Comparison of ENCODE assay signal across 15 cellular contexts in the genomic region with DNA sequence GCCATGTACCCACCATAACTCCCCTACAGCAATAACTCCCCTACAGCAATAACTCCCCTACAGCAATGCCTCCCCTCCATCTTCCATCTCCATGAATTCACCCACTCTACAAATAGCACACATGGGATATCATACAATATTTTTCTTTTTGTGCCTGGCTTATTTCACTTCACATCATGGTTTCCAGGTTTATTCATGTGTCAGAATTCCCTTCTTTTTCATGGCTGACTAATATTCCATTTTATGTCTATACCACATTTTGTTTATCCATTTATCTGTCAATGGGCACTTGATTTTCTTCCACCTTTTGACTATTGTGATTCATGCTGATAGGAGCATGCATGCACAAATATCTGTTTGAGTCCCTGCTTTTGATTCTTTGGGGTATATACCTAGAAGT.
DNase-seq lines count a peak whose midpoint lies in the region; TF ChIP-seq lines count a peak whose summit lies in the region.
"Had no signal": no experiment of that assay in that cellular context is flagged by ENCODE, and none has a peak within 500 bp of the region (broad histone marks: within the 10 kb centered on the region; RNA-seq: fewer than 3 reads in every experiment).

No MANE protein-coding gene starts in this region.

- H3K27me3 ChIP-seq in left ventricle myocardium inferior (ENCODE audit: low read depth): no peaks in the 10 kb centered on the region
- H3K27me3 ChIP-seq in Loucy (ENCODE audit: insufficient read depth, low read length, poor library complexity, severe bottlenecking): no peaks in the 10 kb centered on the region
- H3K27me3 ChIP-seq in esophagus muscularis mucosa: no peaks in the 10 kb centered on the region
- no peaks in the 10 kb centered on the region for H3K27me3 ChIP-seq in skeletal muscle tissue (ENCODE audit: control insufficient read depth in 3 of 3, insufficient read depth in 3 of 3, low read length in 3 of 3)

- no peak overlapping the region for H3K4me3 ChIP-seq in left ventricle myocardium inferior
- no peak overlapping the region for H3K4me3 ChIP-seq in Loucy (ENCODE audit: low read length, poor library complexity, severe bottlenecking)
- no peak overlapping the region for H3K4me3 ChIP-seq in esophagus muscularis mucosa
- no peak overlapping the region for H3K4me3 ChIP-seq in skeletal muscle tissue (ENCODE audit: low read length in 3 of 3)
- H3K4me3 ChIP-seq: GM23338 had no signal

- no peak for TF ChIP-seq EP300 in esophagus muscularis mucosa (IDR thresholded peaks at IDR 0.05)

- peak overlapping the region; percentile 21 for H3K4me2 ChIP-seq in Loucy (ENCODE audit: low read depth, low read length, poor library complexity, severe bottlenecking)
- H3K4me2 ChIP-seq: GM23338 had no signal

- H3K9me2 ChIP-seq in Loucy (replicated peaks; ENCODE audit: low read depth, low read length): no peaks in the 10 kb centered on the region

- DNase-seq in left ventricle myocardium inferior: no peak
- no peak for DNase-seq in cardiac septum (ENCODE audit: low spot score)
- no peak for DNase-seq in esophagus muscularis mucosa (ENCODE audit: extremely low spot score)
- DNase-seq in NCI-H2196 (lab: John Stamatoyannopoulos, UW; ENCODE audit: unreplicated experiment): no peak
- no peak for DNase-seq in activated naive CD4-positive, alpha-beta T cell treated with anti-CD3 and anti-CD28 coated beads, Interleukin-2, amount 50 U/mL, for 16 hours
- DNase-seq in kidney glomerular epithelial cell (lab: John Stamatoyannopoulos, UW): no peak
- DNase-seq: CD8-positive, alpha-beta T cell; COR-L47; DMS153; DMS79 treated with DMSO at 0.1 percent for 48 hours; EL; H9 had no signal

- H3K27ac ChIP-seq in left ventricle myocardium inferior (replicated peaks) (peak overlapping the region; percentile 91), esophagus muscularis mucosa (replicated peaks in 1 of 4) (peak overlapping the region; percentile 74 to 86 (median 79)), skeletal muscle tissue (ENCODE audit: low read depth, low read length) (peak overlapping the region; percentile 56)

- TF ChIP-seq CTCF in left ventricle myocardium inferior (IDR thresholded peaks at IDR 0.05; ENCODE audit: borderline replicate concordance) (no peak), Loucy (conservative IDR thresholded peaks at IDR 0.05; ENCODE audit: low read length) (no peak), esophagus muscularis mucosa (IDR thresholded peaks at IDR 0.05) (no peak)

- no peak overlapping the region for H3K9ac ChIP-seq in Loucy (ENCODE audit: low read depth, low read length, poor library complexity, severe bottlenecking)
- H3K9ac ChIP-seq in skeletal muscle tissue (ENCODE audit: low read depth in 1 of 3, low read length in 3 of 3): no peak overlapping the region

- H3K4me1 ChIP-seq in left ventricle myocardium inferior: peaks cover 98% of the 10 kb centered on the region
- H3K4me1 ChIP-seq in Loucy (ENCODE audit: insufficient read depth, low read length, poor library complexity, severe bottlenecking): peaks cover 31% of the 10 kb centered on the region
- H3K4me1 ChIP-seq in esophagus muscularis mucosa: peaks cover 51 to 72% (median 63%) of the 10 kb centered on the region in 4 donors
- peaks cover 57 to 88% (median 75%) of the 10 kb centered on the region in 3 donors for H3K4me1 ChIP-seq in skeletal muscle tissue (ENCODE audit: control insufficient read depth in 3 of 3, insufficient read depth in 3 of 3, low read length in 3 of 3)

- no peak for TF ChIP-seq POLR2A in esophagus muscularis mucosa (IDR thresholded peaks at IDR 0.05; ENCODE audit: low read depth)

- H3K79me2 ChIP-seq in Loucy (ENCODE audit: insufficient read depth, low read length): no peaks in the 10 kb centered on the region

- no peak overlapping the region for H2AFZ ChIP-seq in Loucy (ENCODE audit: low read length)
- H2AFZ ChIP-seq: GM23338 had no signal

- no peaks in the 10 kb centered on the region for H3F3A ChIP-seq in Loucy (ENCODE audit: low read depth)

- intact Hi-C loops in left ventricle myocardium inferior (cut with micrococcal nuclease): no loop called here
- intact Hi-C loops in cardiac septum (cut with DNase I): no loop called here
- intact Hi-C loops in esophagus muscularis mucosa (cut with DNase I): no loop called here

- H3K9me3 ChIP-seq in left ventricle myocardium inferior (replicated peaks) (no peaks in the 10 kb centered on the region), Loucy (ENCODE audit: insufficient read depth, low read depth, low read length) (no peaks in the 10 kb centered on the region), esophagus muscularis mucosa (no peaks in the 10 kb centered on the region), skeletal muscle tissue (ENCODE audit: control insufficient read depth in 3 of 3, low read length in 3 of 3) (no peaks in the 10 kb centered on the region)

- H3K36me3 ChIP-seq in left ventricle myocardium inferior (peaks cover 4% of the 10 kb centered on the region), Loucy (ENCODE audit: insufficient read depth, low read length) (no peaks in the 10 kb centered on the region; the same call in 1 of the 2 replicates), esophagus muscularis mucosa (peaks cover 0 to 35% (median 25%) of the 10 kb centered on the region in 4 donors), skeletal muscle tissue (ENCODE audit: control insufficient read depth in 3 of 3, insufficient read depth in 3 of 3, low read length in 3 of 3) (peaks cover 0 to 2% (median 0%) of the 10 kb centered on the region in 3 donors)

- no peaks in the 10 kb centered on the region for H4K20me1 ChIP-seq in Loucy (ENCODE audit: insufficient read depth, low read length, poor library complexity, severe bottlenecking)
